Comparison of ENCODE assay signal across 18 cellular contexts in genomic region chr1:186950547-186950946, GRCh38.
DNase-seq lines count a peak whose midpoint lies in the region; ATAC-seq, FAIRE-seq and TF ChIP-seq lines count a peak whose summit lies in the region.
"Had no signal": no experiment of that assay in that cellular context is flagged by ENCODE, and none has a peak within 500 bp of the region (broad histone marks: within the 10 kb centered on the region; RNA-seq: fewer than 3 reads in every experiment).

No MANE protein-coding gene starts in this region.

- H2AFZ ChIP-seq in GM23248, result no peak overlapping the region

- no peak overlapping the region for H3K27ac ChIP-seq in GM23248
- H3K27ac ChIP-seq: neutrophil had no signal

- H3K36me3 ChIP-seq in GM23248 (ENCODE audit: low read depth), result no peaks in the 10 kb centered on the region
- H3K36me3 ChIP-seq: BE2C had no signal

- WGBS in GM23248 (ENCODE audit: low coverage in 1 of 2, low lambda C conversion rate in 2 of 2, missing lambda C conversion rate in 2 of 2), 2 experiments, result 26 to 30% methylated on average over 4 of the region's 4 CpGs

- H3K4me3 Mint-ChIP-seq in activated CD8-positive, alpha-beta T cell treated with anti-CD3 and anti-CD28 coated beads for 36 hours, result no peak overlapping the region
- H3K4me3 Mint-ChIP-seq: brain had no signal

- no peaks in the 10 kb centered on the region for H3K9me3 Mint-ChIP-seq in activated CD8-positive, alpha-beta T cell treated with anti-CD3 and anti-CD28 coated beads for 36 hours
- H3K9me3 Mint-ChIP-seq: brain had no signal

- DNase-seq in GM23248 (peak; percentile 54), NCI-H460 (ENCODE audit: extremely low read depth, low read depth) (peak; percentile 79), cardiac fibroblast (ENCODE audit: low read depth in 2 of 2) (peak; percentile 19 to 76), kidney tubule cell (ENCODE audit: low spot score) (peak; percentile 76), GM12892 (ENCODE audit: insufficient read length) (no peak)
- DNase-seq in activated CD8-positive, alpha-beta T cell treated with anti-CD3 and anti-CD28 coated beads for 36 hours, result no peak
- no peak for DNase-seq in stimulated activated CD4-positive, alpha-beta T cell treated with anti-CD3 and anti-CD28 coated beads, Interleukin-4, amount 100 ng/mL, for 24 hours
- DNase-seq: activated CD8-positive, alpha-beta memory T cell treated with anti-CD3 and anti-CD28 coated beads, Interleukin-2, amount 50 U/mL, for 4 hours; activated naive CD4-positive, alpha-beta T cell treated with Interleukin-2 at 50 U/mL for 16 hours; BE2C; effector CD4-positive, alpha-beta T cell; KBM-7; NCI-H1092 treated with DMSO at 0.1 percent for 48 hours; stimulated activated CD4-positive, alpha-beta T cell treated with anti-CD3 and anti-CD28 coated beads, Interleukin-4, amount 100 ng/mL, for 4 hours; T1000 had no signal

- H3K4me3 ChIP-seq in GM23248 (no peak overlapping the region), cardiac fibroblast (replicated peaks in 1 of 2; ENCODE audit: low read depth in 2 of 2, low read length in 2 of 2) (no peak overlapping the region)

- H3F3A ChIP-seq in GM23248 (ENCODE audit: insufficient read depth), result no peaks in the 10 kb centered on the region

- no peak for ATAC-seq in activated CD8-positive, alpha-beta T cell treated with anti-CD3 and anti-CD28 coated beads for 36 hours
- ATAC-seq: left lobe of liver had no signal

- no peaks in the 10 kb centered on the region for H3K9me2 ChIP-seq in GM23248 (ENCODE audit: insufficient read depth)

- H3K4me1 Mint-ChIP-seq in activated CD8-positive, alpha-beta T cell treated with anti-CD3 and anti-CD28 coated beads for 36 hours (ENCODE audit: low read depth), result no peaks in the 10 kb centered on the region
- H3K4me1 Mint-ChIP-seq: brain had no signal

- no peaks in the 10 kb centered on the region for H3K79me2 ChIP-seq in GM23248 (ENCODE audit: insufficient read depth)

- H3K27me3 Mint-ChIP-seq in activated CD8-positive, alpha-beta T cell treated with anti-CD3 and anti-CD28 coated beads for 36 hours, result peaks cover 2% of the 10 kb centered on the region
- H3K27me3 Mint-ChIP-seq: brain had no signal

- no peaks in the 10 kb centered on the region for H4K20me1 ChIP-seq in GM23248 (ENCODE audit: insufficient read depth)

- H3K9ac ChIP-seq in GM23248, result no peak overlapping the region

- no peak for FAIRE-seq in GM12892 (lab: Jason Lieb, UNC)

- intact Hi-C loops in activated CD8-positive, alpha-beta T cell treated with anti-CD3 and anti-CD28 coated beads for 36 hours (cut with micrococcal nuclease), result no loop called here

- H3K27ac Mint-ChIP-seq in activated CD8-positive, alpha-beta T cell treated with anti-CD3 and anti-CD28 coated beads for 36 hours, result no peak overlapping the region
- H3K27ac Mint-ChIP-seq: brain had no signal

- in situ Hi-C loops in GM23248 (cut with MboI), result no loop called here

- H3K4me2 ChIP-seq in GM23248 (ENCODE audit: unreplicated experiment), result no peak overlapping the region

- no peaks in the 10 kb centered on the region for H3K9me3 ChIP-seq in GM23248 (ENCODE audit: low read depth)
- H3K9me3 ChIP-seq: BE2C, neutrophil had no signal

- TF ChIP-seq POLR2A in GM12892 (IDR thresholded peaks at IDR 0.05; ENCODE audit: low read depth, low read length), result no peak

- CTCF ChIA-PET in activated CD8-positive, alpha-beta T cell treated with anti-CD3 and anti-CD28 coated beads for 36 hours (lab: Charles Lee), result no interaction called here

- no peak for TF ChIP-seq CTCF in cardiac fibroblast (IDR thresholded peaks at IDR 0.05; ENCODE audit: low read depth, low read length)
- no peak for TF ChIP-seq CTCF in activated CD8-positive, alpha-beta T cell treated with anti-CD3 and anti-CD28 coated beads for 36 hours (IDR thresholded peaks at IDR 0.05)

- no peaks in the 10 kb centered on the region for H3K36me3 Mint-ChIP-seq in activated CD8-positive, alpha-beta T cell treated with anti-CD3 and anti-CD28 coated beads for 36 hours (ENCODE audit: low read depth)
- H3K36me3 Mint-ChIP-seq: brain had no signal

- H3K4me1 ChIP-seq in GM23248 (ENCODE audit: insufficient read depth), result peaks cover 8% of the 10 kb centered on the region
- H3K4me1 ChIP-seq: BE2C had no signal

- no peaks in the 10 kb centered on the region for H3K27me3 ChIP-seq in GM23248 (replicated peaks; ENCODE audit: insufficient read depth)
- H3K27me3 ChIP-seq: BE2C, neutrophil had no signal

- POLR2A ChIA-PET in activated CD8-positive, alpha-beta T cell treated with anti-CD3 and anti-CD28 coated beads for 36 hours (lab: Charles Lee), result no interaction called here

Comparison
In these comparisons a context has a peak if more than half of its experiments do, and no peak if none do; other contexts are left out.
1. DNase-seq: peak in GM23248 (single experiment), NCI-H460 (single experiment), cardiac fibroblast (2 of 2) and kidney tubule cell (single experiment); none in activated CD8-positive, alpha-beta T cell treated with anti-CD3 and anti-CD28 coated beads for 36 hours (single experiment), stimulated activated CD4-positive, alpha-beta T cell treated with anti-CD3 and anti-CD28 coated beads, Interleukin-4, amount 100 ng/mL, for 24 hours (single experiment) and GM12892 (single experiment).